ENCODE assay signal across 24 cellular contexts in genomic region chr4:61493041-61493440, GRCh38.
DNase-seq lines count a peak whose midpoint lies in the region; ATAC-seq and TF ChIP-seq lines count a peak whose summit lies in the region.
"Had no signal": no experiment of that assay in that cellular context is flagged by ENCODE, and none has a peak within 500 bp of the region (broad histone marks: within the 10 kb centered on the region; RNA-seq: fewer than 3 reads in every experiment).

No MANE protein-coding gene starts in this region.

- H3K27ac ChIP-seq in GM23338 (ENCODE audit: low read depth) (no peak overlapping the region), endodermal cell (ENCODE audit: low read depth, low read length) (peak overlapping the region; percentile 18)
- H3K27ac ChIP-seq: GM23248, SJSA1 had no signal

- H3K9me3 Mint-ChIP-seq in GM23338 (no peaks in the 10 kb centered on the region), endodermal cell (no peaks in the 10 kb centered on the region)
- peaks cover 14% of the 10 kb centered on the region for H3K9me3 Mint-ChIP-seq in activated T-cell treated with anti-CD3 and anti-CD28 coated beads, Interleukin-2, amount 50 U/mL, for 4 hours

- H3K79me2 ChIP-seq in GM23338 (replicated peaks; ENCODE audit: insufficient read depth), result no peaks in the 10 kb centered on the region

- no peaks in the 10 kb centered on the region for H3K9me3 ChIP-seq in endodermal cell (ENCODE audit: control insufficient read depth, low read length)
- H3K9me3 ChIP-seq: BE2C, SJSA1 had no signal

- TF ChIP-seq CTCF in GM23338 (conservative IDR thresholded peaks at IDR 0.05; ENCODE audit: low read depth in 2 of 2) (no peak), endodermal cell (conservative IDR thresholded peaks at IDR 0.05) (no peak)

- H3K4me3 Mint-ChIP-seq in GM23338 (peak overlapping the region; percentile 9; the same call in 2 of the 3 replicates), endodermal cell (no peak overlapping the region)
- no peak overlapping the region for H3K4me3 Mint-ChIP-seq in activated T-cell treated with anti-CD3 and anti-CD28 coated beads, Interleukin-2, amount 50 U/mL, for 4 hours
- H3K4me3 Mint-ChIP-seq: CD14-positive monocyte, IgD-negative memory B cell, T-cell had no signal

- no peak overlapping the region for H3K4me3 ChIP-seq in GM23338
- no peak overlapping the region for H3K4me3 ChIP-seq in endodermal cell (ENCODE audit: low read length)
- H3K4me3 ChIP-seq: GM23248, SJSA1 had no signal

- H3K4me2 ChIP-seq in GM23338, result peak overlapping the region; percentile 36; the same call in 1 of the 2 replicates

- H3K9ac ChIP-seq in endodermal cell (ENCODE audit: extremely low read depth, low read length, poor library complexity, severe bottlenecking), result no peak overlapping the region
- H3K9ac ChIP-seq: GM23248 had no signal

- peak overlapping the region; percentile 80 for H3K27ac Mint-ChIP-seq in GM23338
- no peak overlapping the region for H3K27ac Mint-ChIP-seq in endodermal cell
- H3K27ac Mint-ChIP-seq: CD14-positive monocyte, IgD-negative memory B cell, T-cell had no signal

- H2AFZ ChIP-seq in GM23338, result no peak overlapping the region
- H2AFZ ChIP-seq: GM23248 had no signal

- H3K27me3 Mint-ChIP-seq in GM23338 (ENCODE audit: insufficient read depth, low read depth, poor library complexity) (no peaks in the 10 kb centered on the region), endodermal cell (ENCODE audit: insufficient read depth) (no peaks in the 10 kb centered on the region)
- no peaks in the 10 kb centered on the region for H3K27me3 Mint-ChIP-seq in activated T-cell treated with anti-CD3 and anti-CD28 coated beads, Interleukin-2, amount 50 U/mL, for 4 hours (ENCODE audit: low read depth)
- H3K27me3 Mint-ChIP-seq: IgD-negative memory B cell, T-cell had no signal

- ATAC-seq in GM23338, result peak; percentile 47; the same call in 2 of the 3 replicates
- ATAC-seq in HG03432 (IDR thresholded peaks at IDR 0.05; ENCODE audit: unreplicated experiment), result no peak
- ATAC-seq in activated T-cell treated with anti-CD3 and anti-CD28 coated beads, Interleukin-2, amount 50 U/mL, for 4 hours, result no peak
- ATAC-seq: PC-3, T-cell had no signal

- WGBS in endodermal cell (ENCODE audit: insufficient coverage in 1 of 2, insufficient read length in 1 of 2), 2 experiments, result 58 to 83% methylated on average over 2 to 3 of the region's 4 CpGs

- H3K36me3 Mint-ChIP-seq in GM23338 (ENCODE audit: low read depth) (peaks cover 9% of the 10 kb centered on the region), endodermal cell (ENCODE audit: low read depth) (no peaks in the 10 kb centered on the region)
- H3K36me3 Mint-ChIP-seq in activated T-cell treated with anti-CD3 and anti-CD28 coated beads, Interleukin-2, amount 50 U/mL, for 4 hours (ENCODE audit: insufficient read depth), result no peaks in the 10 kb centered on the region
- H3K36me3 Mint-ChIP-seq: CD14-positive monocyte, IgD-negative memory B cell, T-cell had no signal

- peaks cover 22% of the 10 kb centered on the region for H3K4me1 Mint-ChIP-seq in GM23338
- peaks cover 4% of the 10 kb centered on the region for H3K4me1 Mint-ChIP-seq in endodermal cell
- H3K4me1 Mint-ChIP-seq in activated T-cell treated with anti-CD3 and anti-CD28 coated beads, Interleukin-2, amount 50 U/mL, for 4 hours (ENCODE audit: low read depth), result no peaks in the 10 kb centered on the region
- H3K4me1 Mint-ChIP-seq: CD14-positive monocyte, IgD-negative memory B cell, T-cell had no signal

- H3K4me1 ChIP-seq in GM23338 (ENCODE audit: insufficient read depth) (peaks cover 23% of the 10 kb centered on the region), endodermal cell (ENCODE audit: control insufficient read depth, insufficient read depth, low read length) (no peaks in the 10 kb centered on the region)
- H3K4me1 ChIP-seq: BE2C, SJSA1 had no signal

- peak; percentile 19 for DNase-seq in GM23338 (ENCODE audit: low spot score)
- DNase-seq in NCI-H748 (lab: John Stamatoyannopoulos, UW; ENCODE audit: unreplicated experiment), result peak; percentile 75
- no peak for DNase-seq in endodermal cell
- no peak for DNase-seq in stimulated activated naive CD4-positive, alpha-beta T cell (lab: John Stamatoyannopoulos, UW)
- no peak for DNase-seq in activated gamma-delta T cell treated with Interleukin-2 at 50 U/mL for 16 hours
- DNase-seq in activated T-cell treated with anti-CD3 and anti-CD28 coated beads, Interleukin-2, amount 50 U/mL, for 4 hours, result no peak
- DNase-seq: ACHN; BE2C; GM23248; HCEC 1CT; NCI-H1048; NCI-H187; NCI-H2171; NCI-H226; NCI-H510A; NCI-H774; NK-92 treated with Interleukin-12 subunit alpha and Interleukin-12 subunit beta, amount 100 ng/mL, for 24 hours; PC-3; Right ventricle myocardium superior; T-cell had no signal

- H3K9me2 ChIP-seq in GM23338 (ENCODE audit: insufficient read depth), result no peaks in the 10 kb centered on the region

- H3K36me3 ChIP-seq in GM23338 (ENCODE audit: insufficient read depth) (no peaks in the 10 kb centered on the region), endodermal cell (ENCODE audit: control insufficient read depth, insufficient read depth, low read length) (peaks cover 4% of the 10 kb centered on the region)
- H3K36me3 ChIP-seq: BE2C, SJSA1 had no signal

- H3K27me3 ChIP-seq in GM23338 (ENCODE audit: insufficient read depth) (no peaks in the 10 kb centered on the region), endodermal cell (ENCODE audit: control insufficient read depth, insufficient read depth, low read length, poor library complexity, severe bottlenecking) (no peaks in the 10 kb centered on the region)
- H3K27me3 ChIP-seq: BE2C, SJSA1 had no signal

- H4K20me1 ChIP-seq in GM23338 (replicated peaks; ENCODE audit: insufficient read depth), result no peaks in the 10 kb centered on the region

- H3F3A ChIP-seq in GM23338 (replicated peaks; ENCODE audit: low read depth), result no peaks in the 10 kb centered on the region

TF ChIP-seq in GM23338, 12 proteins besides CTCF, POLR2A, EP300 and RAD21 (continues in another document):
- TF ChIP-seq NANOG (IDR thresholded peaks at IDR 0.05; ENCODE audit: borderline replicate concordance) (no peak), EZH2phosphoT487 (IDR thresholded peaks at IDR 0.05; ENCODE audit: unreplicated experiment) (no peak), ETS1 (IDR thresholded peaks at IDR 0.05) (no peak), ZNF114 (CRISPR knock-in tag; IDR thresholded peaks at IDR 0.05) (no peak)

Comparison
In these comparisons a context has a peak if more than half of its experiments do, and no peak if none do; other contexts are left out.
1. DNase-seq: peak in GM23338 (single experiment) and NCI-H748 (single experiment); none in endodermal cell (single experiment), stimulated activated naive CD4-positive, alpha-beta T cell (0 of 6), activated gamma-delta T cell treated with Interleukin-2 at 50 U/mL for 16 hours (single experiment) and activated T-cell treated with anti-CD3 and anti-CD28 coated beads, Interleukin-2, amount 50 U/mL, for 4 hours (single experiment).